9 cellular contexts compared by ENCODE assay signal in genomic region chr5:150517272-150518152, GRCh38. TPM values are rescaled to one million over a fixed set of nuclear protein-coding genes. Genes with fewer than 3 reads are reported as not detected.
DNase-seq lines count a peak whose midpoint lies in the region; ATAC-seq and TF ChIP-seq lines count a peak whose summit lies in the region.
"Had no signal": no experiment of that assay in that cellular context is flagged by ENCODE, and none has a peak within 500 bp of the region (broad histone marks: within the 10 kb centered on the region; RNA-seq: fewer than 3 reads in every experiment).

No MANE protein-coding gene starts in this region.

- H3K9me3 ChIP-seq in BE2C (no peaks in the 10 kb centered on the region), colonic mucosa (no peaks in the 10 kb centered on the region)
- no peaks in the 10 kb centered on the region for H3K9me3 ChIP-seq in naive thymus-derived CD4-positive, alpha-beta T cell (ENCODE audit: control insufficient read depth in 2 of 3, low read length in 3 of 3)

- TF ChIP-seq CTCF in BE2C (IDR thresholded peaks at IDR 0.05; ENCODE audit: low read depth, low read length) (no peak), colonic mucosa (IDR thresholded peaks at IDR 0.05) (no peak)

- DNase-seq in BE2C (peak; percentile 81), NCI-H1694 treated with DMSO at 0.1 percent for 48 hours (lab: John Stamatoyannopoulos, UW) (peak; percentile 13), colonic mucosa (peak; percentile 96), NCI-H1436 (lab: John Stamatoyannopoulos, UW) (no peak)
- no peak for DNase-seq in naive thymus-derived CD4-positive, alpha-beta T cell
- no peak for DNase-seq in stimulated activated naive CD4-positive, alpha-beta T cell (lab: John Stamatoyannopoulos, UW)

- H3K27me3 Mint-ChIP-seq in naive thymus-derived CD4-positive, alpha-beta T cell = no peaks in the 10 kb centered on the region

- H3K4me3 ChIP-seq in BE2C (ENCODE audit: low read depth, low read length) = no peak overlapping the region
- H3K4me3 ChIP-seq in colonic mucosa = no peak overlapping the region
- H3K4me3 ChIP-seq in naive thymus-derived CD4-positive, alpha-beta T cell (ENCODE audit: low read length) = no peak overlapping the region
- H3K4me3 ChIP-seq: GM12878 had no signal

- H3K27ac Mint-ChIP-seq in naive thymus-derived CD4-positive, alpha-beta T cell = no peak overlapping the region

- intact Hi-C loops in colonic mucosa (cut with DNase I) = no loop called here
- intact Hi-C loops in naive thymus-derived CD4-positive, alpha-beta T cell (cut with micrococcal nuclease) = no loop called here

- H3K4me3 Mint-ChIP-seq in naive thymus-derived CD4-positive, alpha-beta T cell = no peak overlapping the region

- peak overlapping the region; percentile 78 for H3K27ac ChIP-seq in colonic mucosa
- no peak overlapping the region for H3K27ac ChIP-seq in naive thymus-derived CD4-positive, alpha-beta T cell (ENCODE audit: low read depth, low read length)

- H3K27me3 ChIP-seq in BE2C = no peaks in the 10 kb centered on the region
- no peaks in the 10 kb centered on the region for H3K27me3 ChIP-seq in colonic mucosa
- no peaks in the 10 kb centered on the region for H3K27me3 ChIP-seq in naive thymus-derived CD4-positive, alpha-beta T cell (ENCODE audit: control insufficient read depth in 2 of 2, insufficient read depth in 2 of 2, low read length in 2 of 2)

- H3K36me3 Mint-ChIP-seq in naive thymus-derived CD4-positive, alpha-beta T cell = no peaks in the 10 kb centered on the region

- peak overlapping the region; percentile 13 to 57 for H3K9ac ChIP-seq in colonic mucosa (ENCODE audit: low read depth in 2 of 2, low read length in 2 of 2)

- peaks cover 0 to 5% (median 0%) of the 10 kb centered on the region in 7 donors for H3K4me1 Mint-ChIP-seq in naive thymus-derived CD4-positive, alpha-beta T cell

- H3K4me1 ChIP-seq in BE2C (peaks cover 30% of the 10 kb centered on the region), colonic mucosa (peaks cover 21% of the 10 kb centered on the region)
- no peaks in the 10 kb centered on the region for H3K4me1 ChIP-seq in naive thymus-derived CD4-positive, alpha-beta T cell (ENCODE audit: control insufficient read depth in 2 of 2, insufficient read depth in 2 of 2, low read length in 2 of 2)

- ATAC-seq in naive thymus-derived CD4-positive, alpha-beta T cell = peak; percentile 23
- ATAC-seq in GM18502 (IDR thresholded peaks at IDR 0.05; ENCODE audit: poor library complexity, unreplicated experiment) = no peak
- no peak for ATAC-seq in GM19023 (IDR thresholded peaks at IDR 0.05; ENCODE audit: unreplicated experiment)
- ATAC-seq: GM12878 had no signal

- H3K9me3 Mint-ChIP-seq in naive thymus-derived CD4-positive, alpha-beta T cell = no peaks in the 10 kb centered on the region

- POLR2A ChIA-PET in naive thymus-derived CD4-positive, alpha-beta T cell (lab: Charles Lee) = no interaction called here

- CTCF ChIA-PET in naive thymus-derived CD4-positive, alpha-beta T cell (lab: Charles Lee) = interaction anchor here (0.6 kb wide), 1 partner anchor 8 kb away, joined by 3 read pairs; no protein-coding TSS in a partner anchor

- peaks cover 12% of the 10 kb centered on the region for H3K36me3 ChIP-seq in BE2C
- no peaks in the 10 kb centered on the region for H3K36me3 ChIP-seq in colonic mucosa
- no peaks in the 10 kb centered on the region for H3K36me3 ChIP-seq in naive thymus-derived CD4-positive, alpha-beta T cell (ENCODE audit: control insufficient read depth in 2 of 3, insufficient read depth in 3 of 3, low read length in 3 of 3)

RNA-seq across cellular contexts. Expression of gene NDST1, which starts 9.6 kb away (rescaled TPM):
- polyA plus RNA-seq in BE2C (2012; ENCODE audit: insufficient read depth, insufficient read length, low read depth) = 26.2 TPM
- 10 to 100 TPM; 37.4 to 51.3 TPM for total RNA-seq in colonic mucosa
- 10 to 100 TPM in 1 of 5 experiments, 1 to 10 TPM in 4; 1.0 to 17.5 (median 1.6) TPM for total RNA-seq in naive thymus-derived CD4-positive, alpha-beta T cell
- 1 to 10 TPM in 1 of 2 donors, under 1 TPM in 1; 0.69 to 1.1 TPM for polyA plus RNA-seq in naive thymus-derived CD4-positive, alpha-beta T cell

Comparison
In these comparisons a context has a peak if more than half of its experiments do, and no peak if none do; other contexts are left out.
1. DNase-seq: peak in BE2C (single experiment), NCI-H1694 treated with DMSO at 0.1 percent for 48 hours (single experiment) and colonic mucosa (single experiment); none in naive thymus-derived CD4-positive, alpha-beta T cell (0 of 9), stimulated activated naive CD4-positive, alpha-beta T cell (0 of 6) and NCI-H1436 (single experiment).